ENCODE assay signal across 8 cellular contexts in genomic region chr12:120534203-120534702, GRCh38.
DNase-seq lines count a peak whose midpoint lies in the region; ATAC-seq and FAIRE-seq lines count a peak whose summit lies in the region.

TSS of gene RNF10 (plus strand) at chr12:120534356. CDS start at chr12:120534812, 456 bp downstream.

- ATAC-seq in GM18870 (IDR thresholded peaks at IDR 0.05; ENCODE audit: unreplicated experiment) (peak; percentile 60), HG03196 (IDR thresholded peaks at IDR 0.05; ENCODE audit: unreplicated experiment) (peak; percentile 66)

- FAIRE-seq in islet of Langerhans (lab: Jason Lieb, UNC): peak; percentile 77

- DNase-seq in ACHN: peak; percentile 93
- peak; percentile 91 for DNase-seq in NCI-H345 treated with DMSO at 0.1 percent for 48 hours (lab: John Stamatoyannopoulos, UW; ENCODE audit: unreplicated experiment)
- DNase-seq in activated CD4-positive, CD25-positive, alpha-beta regulatory T cell treated with anti-CD3 and anti-CD28 coated beads, Interleukin-2, amount 50 U/mL, for 72 hours: peak; percentile 74
- DNase-seq in cerebellar nuclear complex (lab: John Stamatoyannopoulos, UW): peak; percentile 20 to 53
- DNase-seq in stimulated activated CD4-positive, alpha-beta T cell treated with anti-CD3 and anti-CD28 coated beads, Interleukin-12 subunit alpha, Interleukin-12 subunit beta, amount 100 ng/mL, for 24 hours (ENCODE audit: low read depth in 2 of 2): peak; percentile 45 to 49

- in situ Hi-C loops in ACHN (cut with HindIII; ENCODE audit: low pct_ligation_motif_present, low pct_unique_long_range_greater_than_20kb, low sequenced_read_pairs): no loop called here

Comparison
In these comparisons a context has a peak if more than half of its experiments do, and no peak if none do; other contexts are left out.
1. Peak in every context shown above with its lines: DNase-seq and ATAC-seq.
2. DNase-seq: peak in every context shown above with its lines; median percentile 93 in ACHN; 91 in NCI-H345 treated with DMSO at 0.1 percent for 48 hours; 74 in activated CD4-positive, CD25-positive, alpha-beta regulatory T cell treated with anti-CD3 and anti-CD28 coated beads, Interleukin-2, amount 50 U/mL, for 72 hours; 47 in stimulated activated CD4-positive, alpha-beta T cell treated with anti-CD3 and anti-CD28 coated beads, Interleukin-12 subunit alpha, Interleukin-12 subunit beta, amount 100 ng/mL, for 24 hours; 36 in cerebellar nuclear complex.